Comparison of ENCODE assay signal across 1 cellular context in the genomic region with DNA sequence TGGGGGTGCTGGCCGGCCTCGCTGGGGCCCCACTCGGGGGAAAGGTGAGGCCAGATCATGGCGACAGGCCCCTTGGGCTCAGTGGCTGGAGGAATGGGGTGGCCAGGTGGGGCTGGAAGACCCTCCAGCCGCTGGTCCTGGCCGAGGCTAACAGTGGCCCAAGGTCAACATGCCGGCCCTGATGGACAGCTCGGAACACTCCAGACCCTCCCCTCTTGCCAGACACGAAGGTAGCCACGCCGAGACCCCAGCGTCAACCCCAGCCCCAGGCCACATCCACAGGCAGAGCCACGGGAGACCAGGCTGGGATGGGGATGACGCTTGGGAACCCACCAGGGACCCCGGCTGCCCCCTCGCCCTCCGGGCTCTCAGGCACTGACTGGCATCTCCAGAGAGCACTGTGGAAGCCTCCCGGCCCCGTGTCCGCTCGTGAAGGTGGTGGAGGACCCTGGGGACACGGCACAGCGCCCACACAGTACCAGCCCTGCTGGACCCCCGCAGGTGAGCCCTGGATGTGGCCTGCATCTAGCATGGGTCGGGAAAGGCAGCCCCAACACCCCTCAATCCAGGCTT.
TF ChIP-seq lines count a peak whose summit lies in the region.

No MANE protein-coding gene starts in this region.

TF ChIP-seq in GM23338, 12 proteins besides CTCF, POLR2A, EP300 and RAD21:
- TF ChIP-seq POLR2AphosphoS5 (IDR thresholded peaks at IDR 0.05; ENCODE audit: low read depth) (no peak), STAT1 (IDR thresholded peaks at IDR 0.05; ENCODE audit: unreplicated experiment) (no peak), CREB1 (CRISPR knock-in tag; IDR thresholded peaks at IDR 0.05; ENCODE audit: low read depth) (no peak), EZH2 (IDR thresholded peaks at IDR 0.05; ENCODE audit: low read depth, unreplicated experiment) (no peak), NANOG (IDR thresholded peaks at IDR 0.05; ENCODE audit: borderline replicate concordance) (no peak), JUNB (IDR thresholded peaks at IDR 0.05; ENCODE audit: unreplicated experiment) (no peak), ZNF114 (CRISPR knock-in tag; IDR thresholded peaks at IDR 0.05) (no peak), ZNF331 (CRISPR knock-in tag; IDR thresholded peaks at IDR 0.05; ENCODE audit: low read depth) (no peak), EZH2phosphoT487 (IDR thresholded peaks at IDR 0.05; ENCODE audit: unreplicated experiment) (no peak)
- TF ChIP-seq, protein P1, sequence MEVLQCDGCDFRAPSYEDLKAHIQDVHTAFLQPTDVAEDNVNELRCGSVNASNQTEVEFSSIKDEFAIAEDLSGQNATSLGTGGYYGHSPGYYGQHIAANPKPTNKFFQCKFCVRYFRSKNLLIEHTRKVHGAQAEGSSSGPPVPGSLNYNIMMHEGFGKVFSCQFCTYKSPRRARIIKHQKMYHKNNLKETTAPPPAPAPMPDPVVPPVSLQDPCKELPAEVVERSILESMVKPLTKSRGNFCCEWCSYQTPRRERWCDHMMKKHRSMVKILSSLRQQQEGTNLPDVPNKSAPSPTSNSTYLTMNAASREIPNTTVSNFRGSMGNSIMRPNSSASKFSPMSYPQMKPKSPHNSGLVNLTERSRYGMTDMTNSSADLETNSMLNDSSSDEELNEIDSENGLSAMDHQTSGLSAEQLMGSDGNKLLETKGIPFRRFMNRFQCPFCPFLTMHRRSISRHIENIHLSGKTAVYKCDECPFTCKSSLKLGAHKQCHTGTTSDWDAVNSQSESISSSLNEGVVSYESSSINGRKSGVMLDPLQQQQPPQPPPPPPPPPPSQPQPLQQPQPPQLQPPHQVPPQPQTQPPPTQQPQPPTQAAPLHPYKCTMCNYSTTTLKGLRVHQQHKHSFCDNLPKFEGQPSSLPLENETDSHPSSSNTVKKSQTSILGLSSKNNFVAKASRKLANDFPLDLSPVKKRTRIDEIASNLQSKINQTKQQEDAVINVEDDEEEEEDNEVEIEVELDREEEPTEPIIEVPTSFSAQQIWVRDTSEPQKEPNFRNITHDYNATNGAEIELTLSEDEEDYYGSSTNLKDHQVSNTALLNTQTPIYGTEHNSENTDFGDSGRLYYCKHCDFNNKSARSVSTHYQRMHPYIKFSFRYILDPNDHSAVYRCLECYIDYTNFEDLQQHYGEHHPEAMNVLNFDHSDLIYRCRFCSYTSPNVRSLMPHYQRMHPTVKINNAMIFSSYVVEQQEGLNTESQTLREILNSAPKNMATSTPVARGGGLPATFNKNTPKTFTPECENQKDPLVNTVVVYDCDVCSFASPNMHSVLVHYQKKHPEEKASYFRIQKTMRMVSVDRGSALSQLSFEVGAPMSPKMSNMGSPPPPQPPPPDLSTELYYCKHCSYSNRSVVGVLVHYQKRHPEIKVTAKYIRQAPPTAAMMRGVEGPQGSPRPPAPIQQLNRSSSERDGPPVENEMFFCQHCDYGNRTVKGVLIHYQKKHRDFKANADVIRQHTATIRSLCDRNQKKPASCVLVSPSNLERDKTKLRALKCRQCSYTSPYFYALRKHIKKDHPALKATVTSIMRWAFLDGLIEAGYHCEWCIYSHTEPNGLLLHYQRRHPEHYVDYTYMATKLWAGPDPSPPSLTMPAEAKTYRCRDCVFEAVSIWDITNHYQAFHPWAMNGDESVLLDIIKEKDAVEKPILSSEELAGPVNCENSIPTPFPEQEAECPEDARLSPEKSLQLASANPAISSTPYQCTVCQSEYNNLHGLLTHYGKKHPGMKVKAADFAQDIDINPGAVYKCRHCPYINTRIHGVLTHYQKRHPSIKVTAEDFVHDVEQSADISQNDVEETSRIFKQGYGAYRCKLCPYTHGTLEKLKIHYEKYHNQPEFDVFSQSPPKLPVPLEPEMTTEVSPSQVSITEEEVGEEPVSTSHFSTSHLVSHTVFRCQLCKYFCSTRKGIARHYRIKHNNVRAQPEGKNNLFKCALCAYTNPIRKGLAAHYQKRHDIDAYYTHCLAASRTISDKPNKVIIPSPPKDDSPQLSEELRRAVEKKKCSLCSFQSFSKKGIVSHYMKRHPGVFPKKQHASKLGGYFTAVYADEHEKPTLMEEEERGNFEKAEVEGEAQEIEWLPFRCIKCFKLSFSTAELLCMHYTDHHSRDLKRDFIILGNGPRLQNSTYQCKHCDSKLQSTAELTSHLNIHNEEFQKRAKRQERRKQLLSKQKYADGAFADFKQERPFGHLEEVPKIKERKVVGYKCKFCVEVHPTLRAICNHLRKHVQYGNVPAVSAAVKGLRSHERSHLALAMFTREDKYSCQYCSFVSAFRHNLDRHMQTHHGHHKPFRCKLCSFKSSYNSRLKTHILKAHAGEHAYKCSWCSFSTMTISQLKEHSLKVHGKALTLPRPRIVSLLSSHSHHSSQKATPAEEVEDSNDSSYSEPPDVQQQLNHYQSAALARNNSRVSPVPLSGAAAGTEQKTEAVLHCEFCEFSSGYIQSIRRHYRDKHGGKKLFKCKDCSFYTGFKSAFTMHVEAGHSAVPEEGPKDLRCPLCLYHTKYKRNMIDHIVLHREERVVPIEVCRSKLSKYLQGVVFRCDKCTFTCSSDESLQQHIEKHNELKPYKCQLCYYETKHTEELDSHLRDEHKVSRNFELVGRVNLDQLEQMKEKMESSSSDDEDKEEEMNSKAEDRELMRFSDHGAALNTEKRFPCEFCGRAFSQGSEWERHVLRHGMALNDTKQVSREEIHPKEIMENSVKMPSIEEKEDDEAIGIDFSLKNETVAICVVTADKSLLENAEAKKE (CRISPR knock-in tag; IDR thresholded peaks at IDR 0.05), result no peak
- TF ChIP-seq, protein P2, sequence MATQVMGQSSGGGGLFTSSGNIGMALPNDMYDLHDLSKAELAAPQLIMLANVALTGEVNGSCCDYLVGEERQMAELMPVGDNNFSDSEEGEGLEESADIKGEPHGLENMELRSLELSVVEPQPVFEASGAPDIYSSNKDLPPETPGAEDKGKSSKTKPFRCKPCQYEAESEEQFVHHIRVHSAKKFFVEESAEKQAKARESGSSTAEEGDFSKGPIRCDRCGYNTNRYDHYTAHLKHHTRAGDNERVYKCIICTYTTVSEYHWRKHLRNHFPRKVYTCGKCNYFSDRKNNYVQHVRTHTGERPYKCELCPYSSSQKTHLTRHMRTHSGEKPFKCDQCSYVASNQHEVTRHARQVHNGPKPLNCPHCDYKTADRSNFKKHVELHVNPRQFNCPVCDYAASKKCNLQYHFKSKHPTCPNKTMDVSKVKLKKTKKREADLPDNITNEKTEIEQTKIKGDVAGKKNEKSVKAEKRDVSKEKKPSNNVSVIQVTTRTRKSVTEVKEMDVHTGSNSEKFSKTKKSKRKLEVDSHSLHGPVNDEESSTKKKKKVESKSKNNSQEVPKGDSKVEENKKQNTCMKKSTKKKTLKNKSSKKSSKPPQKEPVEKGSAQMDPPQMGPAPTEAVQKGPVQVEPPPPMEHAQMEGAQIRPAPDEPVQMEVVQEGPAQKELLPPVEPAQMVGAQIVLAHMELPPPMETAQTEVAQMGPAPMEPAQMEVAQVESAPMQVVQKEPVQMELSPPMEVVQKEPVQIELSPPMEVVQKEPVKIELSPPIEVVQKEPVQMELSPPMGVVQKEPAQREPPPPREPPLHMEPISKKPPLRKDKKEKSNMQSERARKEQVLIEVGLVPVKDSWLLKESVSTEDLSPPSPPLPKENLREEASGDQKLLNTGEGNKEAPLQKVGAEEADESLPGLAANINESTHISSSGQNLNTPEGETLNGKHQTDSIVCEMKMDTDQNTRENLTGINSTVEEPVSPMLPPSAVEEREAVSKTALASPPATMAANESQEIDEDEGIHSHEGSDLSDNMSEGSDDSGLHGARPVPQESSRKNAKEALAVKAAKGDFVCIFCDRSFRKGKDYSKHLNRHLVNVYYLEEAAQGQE (IDR thresholded peaks at IDR 0.05; ENCODE audit: unreplicated experiment), result no peak
- TF ChIP-seq, protein P3, sequence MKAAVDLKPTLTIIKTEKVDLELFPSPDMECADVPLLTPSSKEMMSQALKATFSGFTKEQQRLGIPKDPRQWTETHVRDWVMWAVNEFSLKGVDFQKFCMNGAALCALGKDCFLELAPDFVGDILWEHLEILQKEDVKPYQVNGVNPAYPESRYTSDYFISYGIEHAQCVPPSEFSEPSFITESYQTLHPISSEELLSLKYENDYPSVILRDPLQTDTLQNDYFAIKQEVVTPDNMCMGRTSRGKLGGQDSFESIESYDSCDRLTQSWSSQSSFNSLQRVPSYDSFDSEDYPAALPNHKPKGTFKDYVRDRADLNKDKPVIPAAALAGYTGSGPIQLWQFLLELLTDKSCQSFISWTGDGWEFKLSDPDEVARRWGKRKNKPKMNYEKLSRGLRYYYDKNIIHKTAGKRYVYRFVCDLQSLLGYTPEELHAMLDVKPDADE (IDR thresholded peaks at IDR 0.05), result no peak
